Comparison of ENCODE assay signal across 4 cellular contexts in genomic region chr16:66466636-66467035, GRCh38. TPM values are rescaled to one million over a fixed set of nuclear protein-coding genes. Genes with fewer than 3 reads are reported as not detected.
"Had no signal": no experiment of that assay in that cellular context is flagged by ENCODE, and none has a peak within 500 bp of the region (broad histone marks: within the 10 kb centered on the region; RNA-seq: fewer than 3 reads in every experiment).

No MANE protein-coding gene starts in this region.

RNA-seq across cellular contexts. Expression of gene BEAN1, which starts 39.5 kb away (rescaled TPM):
- total RNA-seq: HT-29, HT1080, IMR-90 had no signal
- polyA plus RNA-seq: IgD-negative memory B cell, IMR-90 had no signal
